Comparison of ENCODE assay signal across 8 cellular contexts in genomic region chrX:52995974-52996304, GRCh38. TPM values are rescaled to one million over a fixed set of nuclear protein-coding genes. Genes with fewer than 3 reads are reported as not detected.
DNase-seq lines count a peak whose midpoint lies in the region; ATAC-seq, FAIRE-seq and TF ChIP-seq lines count a peak whose summit lies in the region.

No MANE protein-coding gene starts in this region.

- no peaks in the 10 kb centered on the region for H3K4me1 ChIP-seq in small intestine (ENCODE audit: control insufficient read depth in 2 of 2, insufficient read depth in 1 of 2, low read depth in 1 of 2, low read length in 1 of 2)

- no peaks in the 10 kb centered on the region for H3K27me3 Mint-ChIP-seq in CD4-positive, alpha-beta T cell
- no peaks in the 10 kb centered on the region for H3K27me3 Mint-ChIP-seq in IgD-negative memory B cell
- H3K27me3 Mint-ChIP-seq in neural crest cell (ENCODE audit: low read depth), result no peaks in the 10 kb centered on the region

- DNase-seq in CD4-positive, alpha-beta T cell, result no peak
- no peak for DNase-seq in neural crest cell (ENCODE audit: low read depth, low spot score)
- no peak for DNase-seq in NCI-H82 treated with DMSO at 0.1 percent for 48 hours (lab: John Stamatoyannopoulos, UW; ENCODE audit: unreplicated experiment)
- no peak for DNase-seq in small intestine
- no peak for DNase-seq in NCI-H146 treated with DMSO at 0.1 percent for 48 hours (lab: John Stamatoyannopoulos, UW; ENCODE audit: unreplicated experiment)
- no peak for DNase-seq in NCI-H2107 (lab: John Stamatoyannopoulos, UW)

- peak; percentile 8 for TF ChIP-seq CTCF in CD4-positive, alpha-beta T cell (IDR thresholded peaks at IDR 0.05)
- no peak for TF ChIP-seq CTCF in neural crest cell (conservative IDR thresholded peaks at IDR 0.05)

- H3K27ac ChIP-seq in CD4-positive, alpha-beta T cell (ENCODE audit: low read depth, low read length), result peak overlapping the region; percentile 84
- H3K27ac ChIP-seq in cingulate gyrus (ENCODE audit: low read depth, low read length) (peak overlapping the region; percentile 91), small intestine (ENCODE audit: low read depth in 1 of 2, low read length in 1 of 2) (peak overlapping the region in 1 of 2 donors; percentile 98)

- FAIRE-seq in small intestine (lab: Jason Lieb, UNC), result no peak

- no peaks in the 10 kb centered on the region for H3K9me3 ChIP-seq in CD4-positive, alpha-beta T cell (ENCODE audit: control insufficient read depth, low read length)
- no peaks in the 10 kb centered on the region for H3K9me3 ChIP-seq in small intestine (ENCODE audit: control insufficient read depth, low read depth)

- H3K4me3 ChIP-seq in small intestine (ENCODE audit: low read depth in 1 of 2, low read length in 2 of 2), result peak overlapping the region in 1 of 2 donors; percentile 47

- H3K36me3 ChIP-seq in small intestine (ENCODE audit: control insufficient read depth in 2 of 2, insufficient read depth in 2 of 2, low read length in 2 of 2), result no peaks in the 10 kb centered on the region

- intact Hi-C loops in CD4-positive, alpha-beta T cell (cut with DNase I, micrococcal nuclease), result loop anchor here in 1 of 2 experiments (5.0 kb wide), 2 partner anchors 96 to 424 kb away; partner anchors contain the start of gene KANTR

- H3K4me1 Mint-ChIP-seq in CD4-positive, alpha-beta T cell (ENCODE audit: low read depth), result peaks cover 30% of the 10 kb centered on the region
- H3K4me1 Mint-ChIP-seq in IgD-negative memory B cell (peaks cover 4 to 9% (median 6%) of the 10 kb centered on the region in 3 donors), neural crest cell (peaks cover 19% of the 10 kb centered on the region)

- H3K27ac Mint-ChIP-seq in CD4-positive, alpha-beta T cell, result peak overlapping the region; percentile 99
- H3K27ac Mint-ChIP-seq in IgD-negative memory B cell (peak overlapping the region; percentile 39 to 97 (median 70)), neural crest cell (ENCODE audit: unreplicated experiment) (no peak overlapping the region)

- WGBS in small intestine, 3 donors, result 15 to 39% (median 18%) methylated on average over 5 of the region's 5 CpGs

- no peaks in the 10 kb centered on the region for H3K27me3 ChIP-seq in CD4-positive, alpha-beta T cell (ENCODE audit: control insufficient read depth, insufficient read depth, low read length)
- H3K27me3 ChIP-seq in small intestine (ENCODE audit: control insufficient read depth in 2 of 2, insufficient read depth in 2 of 2, low read length in 2 of 2), result no peaks in the 10 kb centered on the region

- CTCF ChIA-PET in CD4-positive, alpha-beta T cell (lab: Charles Lee), result interaction anchor here (1.0 kb wide), 1 partner anchor 8 kb away, joined by 3 read pairs; no protein-coding TSS in a partner anchor

- no peaks in the 10 kb centered on the region for H3K9me3 Mint-ChIP-seq in CD4-positive, alpha-beta T cell
- no peaks in the 10 kb centered on the region for H3K9me3 Mint-ChIP-seq in IgD-negative memory B cell
- peaks cover 2% of the 10 kb centered on the region for H3K9me3 Mint-ChIP-seq in neural crest cell

- peak overlapping the region; percentile 99 for H3K4me3 Mint-ChIP-seq in CD4-positive, alpha-beta T cell
- H3K4me3 Mint-ChIP-seq in IgD-negative memory B cell (peak overlapping the region; percentile 86 to 96 (median 96)), neural crest cell (peak overlapping the region; percentile 95)

- peaks cover 5% of the 10 kb centered on the region for H3K36me3 Mint-ChIP-seq in CD4-positive, alpha-beta T cell (ENCODE audit: low read depth)
- no peaks in the 10 kb centered on the region for H3K36me3 Mint-ChIP-seq in IgD-negative memory B cell
- H3K36me3 Mint-ChIP-seq in neural crest cell (ENCODE audit: low read depth), result no peaks in the 10 kb centered on the region

- POLR2A ChIA-PET in CD4-positive, alpha-beta T cell (lab: Charles Lee), result interaction anchor here (0.7 to 2.3 kb wide), 7 partner anchors 10 to 734 kb away, joined by 3 to 16 read pairs (median 5); partner anchors contain the start of genes KDM5C and TSPYL2

- ATAC-seq in CD4-positive, alpha-beta T cell (ENCODE audit: poor library complexity), result no peak

RNA-seq across cellular contexts. Expression of gene FAM156A, which starts 37.6 kb away (rescaled TPM):
- total RNA-seq in CD4-positive, alpha-beta T cell, result 10 to 100 TPM; 16.0 TPM
- 3.8 TPM for polyA plus RNA-seq in IgD-negative memory B cell
- 21.7 and 24.6 TPM in 2 replicates for total RNA-seq in neural crest cell
- 10 to 100 TPM; 10.8 to 16.5 (median 14.3) TPM for polyA plus RNA-seq in small intestine

RNA-seq across cellular contexts. Expression of gene GPR173, which starts 52.6 kb away (rescaled TPM):
- total RNA-seq in CD4-positive, alpha-beta T cell, result not detected
- polyA plus RNA-seq in IgD-negative memory B cell (not detected), small intestine (1 to 10 TPM in 1 of 3 donors, under 1 TPM in 1, not detected in 1; 0.27 to 1.5 TPM)
- 11.8 and 13.0 TPM in 2 replicates for total RNA-seq in neural crest cell

Comparison
In these comparisons a context has a peak if more than half of its experiments do, and no peak if none do; other contexts are left out.
1. RNA of gene GPR173, which starts 52.6 kb away (total RNA-seq): 11.8 to 13.0 TPM in neural crest cell; not detected in CD4-positive, alpha-beta T cell; every median in the first group is over 10 times any median in the second.
2. Peak in every context shown above with its lines, with median percentiles within 50 percentile points of each other: H3K4me3 Mint-ChIP-seq.